In genomic region chr10:34670101-34670500, GRCh38 we compare ENCODE assay signal across 31 cellular contexts.
DNase-seq lines count a peak whose midpoint lies in the region; ATAC-seq and TF ChIP-seq lines count a peak whose summit lies in the region.
"Had no signal": no experiment of that assay in that cellular context is flagged by ENCODE, and none has a peak within 500 bp of the region (broad histone marks: within the 10 kb centered on the region; RNA-seq: fewer than 3 reads in every experiment).

No MANE protein-coding gene starts in this region.

- DNase-seq in NCI-H1417 (lab: John Stamatoyannopoulos, UW) (peak in 2 of 3 experiments; percentile 48 to 74), NCI-H1417 treated with DMSO at 0.1 percent for 48 hours (lab: John Stamatoyannopoulos, UW) (no peak), NCI-H2029 (lab: John Stamatoyannopoulos, UW) (peak; percentile 57), NCI-H526 (lab: John Stamatoyannopoulos, UW) (peak; percentile 38 to 71), psoas muscle (no peak), smooth muscle cell (lab: John Stamatoyannopoulos, UW; ENCODE audit: unreplicated experiment) (no peak)
- DNase-seq: 8988T; activated CD8-positive, alpha-beta T cell treated with anti-CD3 and anti-CD28 coated beads for 36 hours; activated effector memory CD4-positive, alpha-beta T cell treated with Interleukin-2 at 50 U/mL for 16 hours; activated naive CD8-positive, alpha-beta T cell treated with anti-CD3 and anti-CD28 coated beads, Interleukin-2, amount 10 ng/mL, durations not matched to agents 7 days and 5 days; activated T-cell treated with anti-CD3 and anti-CD28 coated beads for 4 hours; CD8-positive, alpha-beta memory T cell; central memory CD4-positive, alpha-beta T cell; hypothalamus; islet precursor cell; NCI-H2227 treated with DMSO at 0.1 percent for 48 hours; ovary; SIG-M5; spleen; stimulated activated CD4-positive, alpha-beta T cell treated with anti-CD3 and anti-CD28 coated beads, Interleukin-2, amount 100 ng/mL, for 48 hours; SW 1271 had no signal

- H2AFZ ChIP-seq in smooth muscle cell (ENCODE audit: low read depth), result no peak overlapping the region

- no peak overlapping the region for H3K9ac ChIP-seq in smooth muscle cell (ENCODE audit: low read depth)

- H3F3A ChIP-seq in smooth muscle cell (ENCODE audit: low read depth), result no peaks in the 10 kb centered on the region

- H3K79me2 ChIP-seq in smooth muscle cell (ENCODE audit: low read depth), result peaks cover 16% of the 10 kb centered on the region

- H3K27me3 ChIP-seq in psoas muscle (ENCODE audit: insufficient read depth in 3 of 3, low read length in 2 of 3) (no peaks in the 10 kb centered on the region), smooth muscle cell (ENCODE audit: low read depth) (no peaks in the 10 kb centered on the region)
- H3K27me3 ChIP-seq: gastroesophageal sphincter, ovary, right atrium auricular region, spleen, suprapubic skin had no signal

- H3K4me1 ChIP-seq in psoas muscle, result peaks cover 41% of the 10 kb centered on the region
- peaks cover 7% of the 10 kb centered on the region for H3K4me1 ChIP-seq in smooth muscle cell (ENCODE audit: low read depth)
- H3K4me1 ChIP-seq: spleen had no signal

- peaks cover 45% of the 10 kb centered on the region for H4K20me1 ChIP-seq in smooth muscle cell (ENCODE audit: low read depth)

- H3K36me3 ChIP-seq in psoas muscle (ENCODE audit: insufficient read depth in 1 of 2, low read depth in 1 of 2) (no peaks in the 10 kb centered on the region), smooth muscle cell (ENCODE audit: low read depth) (no peaks in the 10 kb centered on the region)
- H3K36me3 ChIP-seq: gastroesophageal sphincter, ovary, right atrium auricular region, spleen, suprapubic skin had no signal

- TF ChIP-seq CTCF in psoas muscle (IDR thresholded peaks at IDR 0.05) (no peak), smooth muscle cell (IDR thresholded peaks at IDR 0.05; ENCODE audit: borderline replicate concordance, insufficient read depth, poor library complexity, severe bottlenecking) (no peak)

- peak in 3 of 4 donors; percentile 39 to 45 (median 43) for ATAC-seq in psoas muscle
- no peak for ATAC-seq in GM18519 (IDR thresholded peaks at IDR 0.05; ENCODE audit: low FRiP score, unreplicated experiment)
- ATAC-seq in GM18868 (IDR thresholded peaks at IDR 0.05; ENCODE audit: unreplicated experiment), result no peak
- ATAC-seq: activated CD4-positive, CD25-positive, alpha-beta regulatory T cell treated with anti-CD3 and anti-CD28 coated beads, Interleukin-2, amount 50 U/mL, for 24 hours; activated CD8-positive, alpha-beta T cell treated with anti-CD3 and anti-CD28 coated beads for 36 hours; gastroesophageal sphincter; GM12878; HCT116; natural killer cell treated with Interleukin-12 subunit alpha and Interleukin-12 subunit beta and Interleukin-15 and Interleukin-18, amount 100 ng/mL, for 72 hours; stimulated activated effector memory CD8-positive, alpha-beta T cell treated with anti-CD3 and anti-CD28 coated beads, Interleukin-12 subunit alpha, Interleukin-12 subunit beta, amount 100 ng/mL, for 72 hours had no signal

- intact Hi-C loops in psoas muscle (cut with DNase I), result no loop called here

- H3K27ac ChIP-seq in psoas muscle (no peak overlapping the region), smooth muscle cell (ENCODE audit: low read depth) (no peak overlapping the region)
- H3K27ac ChIP-seq: gastroesophageal sphincter, ovary, right atrium auricular region, spleen, suprapubic skin had no signal

- no peak overlapping the region for H3K4me3 ChIP-seq in psoas muscle
- no peak overlapping the region for H3K4me3 ChIP-seq in smooth muscle cell
- H3K4me3 ChIP-seq: gastroesophageal sphincter, GM12878, ovary, right atrium auricular region, spleen, suprapubic skin had no signal

- no peak overlapping the region for H3K4me2 ChIP-seq in smooth muscle cell

- H3K9me3 ChIP-seq in psoas muscle, result no peaks in the 10 kb centered on the region
- H3K9me3 ChIP-seq in smooth muscle cell (replicated peaks; ENCODE audit: low read depth), result no peaks in the 10 kb centered on the region
- H3K9me3 ChIP-seq: gastroesophageal sphincter, ovary, right atrium auricular region, spleen, suprapubic skin had no signal

- 46 to 62% (median 47%) methylated on average over 13 of the region's 13 CpGs for WGBS in psoas muscle, 3 donors
- WGBS in smooth muscle cell (ENCODE audit: low lambda C conversion rate), result 92% methylated on average over 13 of the region's 13 CpGs

Comparison
In these comparisons a context has a peak if more than half of its experiments do, and no peak if none do; other contexts are left out.
1. DNase-seq: peak in NCI-H1417 (2 of 3), NCI-H2029 (single experiment) and NCI-H526 (2 of 2); none in NCI-H1417 treated with DMSO at 0.1 percent for 48 hours (single experiment), psoas muscle (0 of 2) and smooth muscle cell (single experiment).
2. ATAC-seq: peak in psoas muscle (3 of 4); none in GM18519 (single experiment) and GM18868 (single experiment).